Comparison of ENCODE assay signal across 12 cellular contexts in the genomic region with DNA sequence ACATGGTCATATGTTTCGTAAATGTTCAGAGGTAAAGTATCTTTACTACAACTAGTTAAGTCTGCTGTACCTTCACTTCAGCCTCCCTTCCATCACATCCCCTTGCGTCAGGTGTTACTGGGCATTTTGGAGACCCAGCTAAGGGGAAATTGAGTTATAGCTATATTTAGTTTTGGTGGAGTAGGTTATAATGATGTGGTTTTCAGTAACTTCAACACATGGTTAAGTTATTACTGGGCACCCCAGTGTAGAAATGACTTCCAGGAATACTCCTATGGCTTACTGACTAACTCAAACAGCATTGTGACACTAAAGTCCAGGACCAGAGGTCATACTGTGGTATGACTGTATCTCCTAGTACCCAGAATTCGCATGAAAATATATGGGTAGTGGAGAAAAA. TPM values are rescaled to one million over a fixed set of nuclear protein-coding genes. Genes with fewer than 3 reads are reported as not detected.
DNase-seq lines count a peak whose midpoint lies in the region; ATAC-seq and TF ChIP-seq lines count a peak whose summit lies in the region.
"Had no signal": no experiment of that assay in that cellular context is flagged by ENCODE, and none has a peak within 500 bp of the region (broad histone marks: within the 10 kb centered on the region; RNA-seq: fewer than 3 reads in every experiment).

No MANE protein-coding gene starts in this region.

- peak overlapping the region; percentile 37 for H3K27ac ChIP-seq in upper lobe of right lung

- peaks cover 10% of the 10 kb centered on the region for H3K4me1 Mint-ChIP-seq in activated naive CD8-positive, alpha-beta T cell treated with anti-CD3 and anti-CD28 coated beads, Interleukin-2, amount 50 U/mL, for 24 hours
- peaks cover 2% of the 10 kb centered on the region for H3K4me1 Mint-ChIP-seq in activated naive CD8-positive, alpha-beta T cell treated with anti-CD3 and anti-CD28 coated beads for 36 hours
- H3K4me1 Mint-ChIP-seq: nephron had no signal

- no peaks in the 10 kb centered on the region for H3K9me3 ChIP-seq in upper lobe of right lung
- H3K9me3 ChIP-seq in HAP-1 = no peaks in the 10 kb centered on the region

- intact Hi-C loops in upper lobe of right lung (cut with DNase I) = no loop called here

- no peaks in the 10 kb centered on the region for H3K36me3 ChIP-seq in upper lobe of right lung
- H3K36me3 ChIP-seq in HAP-1 (replicated peaks) = no peaks in the 10 kb centered on the region

- no peaks in the 10 kb centered on the region for H3K9me3 Mint-ChIP-seq in activated naive CD8-positive, alpha-beta T cell treated with anti-CD3 and anti-CD28 coated beads, Interleukin-2, amount 50 U/mL, for 24 hours
- H3K9me3 Mint-ChIP-seq in activated naive CD8-positive, alpha-beta T cell treated with anti-CD3 and anti-CD28 coated beads for 36 hours = no peaks in the 10 kb centered on the region
- H3K9me3 Mint-ChIP-seq: nephron, T-cell had no signal

- H3K27ac Mint-ChIP-seq in activated naive CD8-positive, alpha-beta T cell treated with anti-CD3 and anti-CD28 coated beads, Interleukin-2, amount 50 U/mL, for 24 hours = no peak overlapping the region
- H3K27ac Mint-ChIP-seq in activated naive CD8-positive, alpha-beta T cell treated with anti-CD3 and anti-CD28 coated beads for 36 hours = no peak overlapping the region
- H3K27ac Mint-ChIP-seq: nephron, T-cell had no signal

- H3K27me3 ChIP-seq in upper lobe of right lung = no peaks in the 10 kb centered on the region
- peaks cover 11% of the 10 kb centered on the region; the same call in 1 of the 2 replicates for H3K27me3 ChIP-seq in HAP-1 (ENCODE audit: low read depth)

- peak; percentile 69 for ATAC-seq in activated naive CD8-positive, alpha-beta T cell treated with anti-CD3 and anti-CD28 coated beads, Interleukin-2, amount 50 U/mL, for 24 hours
- ATAC-seq in HG02571 (IDR thresholded peaks at IDR 0.05; ENCODE audit: unreplicated experiment) (peak; percentile 37), upper lobe of right lung (peak; percentile 57)
- ATAC-seq: T-cell had no signal

- H3K4me3 Mint-ChIP-seq in activated naive CD8-positive, alpha-beta T cell treated with anti-CD3 and anti-CD28 coated beads, Interleukin-2, amount 50 U/mL, for 24 hours = no peak overlapping the region
- H3K4me3 Mint-ChIP-seq in activated naive CD8-positive, alpha-beta T cell treated with anti-CD3 and anti-CD28 coated beads for 36 hours = no peak overlapping the region
- H3K4me3 Mint-ChIP-seq: nephron, T-cell had no signal

- no peaks in the 10 kb centered on the region for H3K36me3 Mint-ChIP-seq in activated naive CD8-positive, alpha-beta T cell treated with anti-CD3 and anti-CD28 coated beads, Interleukin-2, amount 50 U/mL, for 24 hours (ENCODE audit: low read depth)
- no peaks in the 10 kb centered on the region for H3K36me3 Mint-ChIP-seq in activated naive CD8-positive, alpha-beta T cell treated with anti-CD3 and anti-CD28 coated beads for 36 hours
- H3K36me3 Mint-ChIP-seq: T-cell had no signal

- in situ Hi-C loops in HAP-1 (cut with MboI; ENCODE audit: low sequenced_read_pairs) = no loop called here

- DNase-seq in activated naive CD8-positive, alpha-beta T cell treated with anti-CD3 and anti-CD28 coated beads, Interleukin-2, amount 50 U/mL, for 24 hours = no peak
- DNase-seq in activated naive CD8-positive, alpha-beta T cell treated with anti-CD3 and anti-CD28 coated beads for 36 hours = no peak
- peak; percentile 80 for DNase-seq in MV-4-11 (lab: John Stamatoyannopoulos, UW)
- no peak for DNase-seq in upper lobe of right lung
- no peak for DNase-seq in HAP-1 (ENCODE audit: low spot score in 2 of 2)
- no peak for DNase-seq in ureter (ENCODE audit: low spot score)
- DNase-seq in NCI-H1092 (lab: John Stamatoyannopoulos, UW) = no peak
- DNase-seq: effector CD4-positive, alpha-beta T cell; kidney glomerular epithelial cell; T-cell had no signal

- H3K27me3 Mint-ChIP-seq in activated naive CD8-positive, alpha-beta T cell treated with anti-CD3 and anti-CD28 coated beads, Interleukin-2, amount 50 U/mL, for 24 hours = peaks cover 5% of the 10 kb centered on the region
- peaks cover 6% of the 10 kb centered on the region for H3K27me3 Mint-ChIP-seq in activated naive CD8-positive, alpha-beta T cell treated with anti-CD3 and anti-CD28 coated beads for 36 hours

- TF ChIP-seq CTCF in upper lobe of right lung (IDR thresholded peaks at IDR 0.05) = no peak

- H3K4me1 ChIP-seq in upper lobe of right lung = peaks cover 3% of the 10 kb centered on the region
- no peaks in the 10 kb centered on the region for H3K4me1 ChIP-seq in HAP-1

- no peak overlapping the region for H3K4me3 ChIP-seq in upper lobe of right lung
- no peak overlapping the region for H3K4me3 ChIP-seq in HAP-1

RNA-seq across cellular contexts. Expression of gene ACSL1, which starts 23.4 kb away (rescaled TPM):
- total RNA-seq in activated naive CD8-positive, alpha-beta T cell treated with anti-CD3 and anti-CD28 coated beads for 36 hours = 10 to 100 TPM; 15.0 to 15.9 TPM
- total RNA-seq in upper lobe of right lung (287 TPM), ureter (104 TPM)
